ENCODE assay signal across 2 cellular contexts in genomic region chr6:34496103-34496685, GRCh38.
TF ChIP-seq lines count a peak whose summit lies in the region.

No MANE protein-coding gene starts in this region.

TF ChIP-seq in SK-N-SH, 30 proteins besides CTCF, POLR2A, EP300 and RAD21 (continued from another document):
- TF ChIP-seq, protein P1, sequence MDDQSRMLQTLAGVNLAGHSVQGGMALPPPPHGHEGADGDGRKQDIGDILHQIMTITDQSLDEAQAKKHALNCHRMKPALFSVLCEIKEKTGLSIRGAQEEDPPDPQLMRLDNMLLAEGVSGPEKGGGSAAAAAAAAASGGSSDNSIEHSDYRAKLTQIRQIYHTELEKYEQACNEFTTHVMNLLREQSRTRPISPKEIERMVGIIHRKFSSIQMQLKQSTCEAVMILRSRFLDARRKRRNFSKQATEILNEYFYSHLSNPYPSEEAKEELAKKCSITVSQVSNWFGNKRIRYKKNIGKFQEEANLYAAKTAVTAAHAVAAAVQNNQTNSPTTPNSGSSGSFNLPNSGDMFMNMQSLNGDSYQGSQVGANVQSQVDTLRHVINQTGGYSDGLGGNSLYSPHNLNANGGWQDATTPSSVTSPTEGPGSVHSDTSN (IDR thresholded peaks at IDR 0.05), result no peak

TF ChIP-seq in SK-N-SH treated with all-trans-retinoic acid at 6 μM for 48 hours, 23 proteins besides CTCF, POLR2A, EP300 and RAD21 (continued from another document):
- TF ChIP-seq, protein P2, sequence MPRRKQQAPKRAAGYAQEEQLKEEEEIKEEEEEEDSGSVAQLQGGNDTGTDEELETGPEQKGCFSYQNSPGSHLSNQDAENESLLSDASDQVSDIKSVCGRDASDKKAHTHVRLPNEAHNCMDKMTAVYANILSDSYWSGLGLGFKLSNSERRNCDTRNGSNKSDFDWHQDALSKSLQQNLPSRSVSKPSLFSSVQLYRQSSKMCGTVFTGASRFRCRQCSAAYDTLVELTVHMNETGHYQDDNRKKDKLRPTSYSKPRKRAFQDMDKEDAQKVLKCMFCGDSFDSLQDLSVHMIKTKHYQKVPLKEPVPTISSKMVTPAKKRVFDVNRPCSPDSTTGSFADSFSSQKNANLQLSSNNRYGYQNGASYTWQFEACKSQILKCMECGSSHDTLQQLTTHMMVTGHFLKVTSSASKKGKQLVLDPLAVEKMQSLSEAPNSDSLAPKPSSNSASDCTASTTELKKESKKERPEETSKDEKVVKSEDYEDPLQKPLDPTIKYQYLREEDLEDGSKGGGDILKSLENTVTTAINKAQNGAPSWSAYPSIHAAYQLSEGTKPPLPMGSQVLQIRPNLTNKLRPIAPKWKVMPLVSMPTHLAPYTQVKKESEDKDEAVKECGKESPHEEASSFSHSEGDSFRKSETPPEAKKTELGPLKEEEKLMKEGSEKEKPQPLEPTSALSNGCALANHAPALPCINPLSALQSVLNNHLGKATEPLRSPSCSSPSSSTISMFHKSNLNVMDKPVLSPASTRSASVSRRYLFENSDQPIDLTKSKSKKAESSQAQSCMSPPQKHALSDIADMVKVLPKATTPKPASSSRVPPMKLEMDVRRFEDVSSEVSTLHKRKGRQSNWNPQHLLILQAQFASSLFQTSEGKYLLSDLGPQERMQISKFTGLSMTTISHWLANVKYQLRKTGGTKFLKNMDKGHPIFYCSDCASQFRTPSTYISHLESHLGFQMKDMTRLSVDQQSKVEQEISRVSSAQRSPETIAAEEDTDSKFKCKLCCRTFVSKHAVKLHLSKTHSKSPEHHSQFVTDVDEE (CRISPR knock-in tag; IDR thresholded peaks at IDR 0.05), result no peak
- no peak for TF ChIP-seq ZNF8 (CRISPR knock-in tag; IDR thresholded peaks at IDR 0.05)
- TF ChIP-seq, protein P3, sequence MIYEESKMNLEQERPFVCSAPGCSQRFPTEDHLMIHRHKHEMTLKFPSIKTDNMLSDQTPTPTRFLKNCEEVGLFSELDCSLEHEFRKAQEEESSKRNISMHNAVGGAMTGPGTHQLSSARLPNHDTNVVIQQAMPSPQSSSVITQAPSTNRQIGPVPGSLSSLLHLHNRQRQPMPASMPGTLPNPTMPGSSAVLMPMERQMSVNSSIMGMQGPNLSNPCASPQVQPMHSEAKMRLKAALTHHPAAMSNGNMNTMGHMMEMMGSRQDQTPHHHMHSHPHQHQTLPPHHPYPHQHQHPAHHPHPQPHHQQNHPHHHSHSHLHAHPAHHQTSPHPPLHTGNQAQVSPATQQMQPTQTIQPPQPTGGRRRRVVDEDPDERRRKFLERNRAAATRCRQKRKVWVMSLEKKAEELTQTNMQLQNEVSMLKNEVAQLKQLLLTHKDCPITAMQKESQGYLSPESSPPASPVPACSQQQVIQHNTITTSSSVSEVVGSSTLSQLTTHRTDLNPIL (CRISPR knock-in tag; IDR thresholded peaks at IDR 0.05; ENCODE audit: low read depth), result no peak
- no peak for TF ChIP-seq ZNF70 (CRISPR knock-in tag; IDR thresholded peaks at IDR 0.05)
